In genomic region chr2:138548796-138549195, GRCh38 we compare ENCODE assay signal across 25 cellular contexts.
"Had no signal": no experiment of that assay in that cellular context is flagged by ENCODE, and none has a peak within 500 bp of the region (broad histone marks: within the 10 kb centered on the region; RNA-seq: fewer than 3 reads in every experiment).

No MANE protein-coding gene starts in this region.

- H3K36me3 ChIP-seq: uterus had no signal

- H3K4me3 ChIP-seq: coronary artery, esophagus muscularis mucosa, lung, psoas muscle, skin epidermis, spleen, suprapubic skin, transverse colon, upper lobe of right lung, uterus had no signal

- H3K9me3 ChIP-seq: esophagus muscularis mucosa, psoas muscle, spleen, suprapubic skin, transverse colon, upper lobe of right lung, uterus had no signal

- FAIRE-seq: endothelial cell of umbilical vein had no signal

- ATAC-seq: foreskin keratinocyte; left lobe of liver; naive thymus-derived CD8-positive, alpha-beta T cell; psoas muscle; right cardiac atrium; stimulated activated naive B cell treated with anti-CD40 and anti-IgM and Interleukin-4, amounts not matched to agents 10 μg/mL and 1 μg/mL and 100 μg/mL, for 72 hours; upper lobe of right lung had no signal

- DNase-seq: dermis blood vessel endothelial cell; effector memory CD4-positive, alpha-beta T cell; foreskin keratinocyte; hypothalamus; immature natural killer cell; mesendoderm; naive thymus-derived CD8-positive, alpha-beta T cell; nephron progenitor cell; nucleus accumbens; posterior cingulate gyrus; psoas muscle; right cardiac atrium; spleen; stimulated activated CD4-positive, alpha-beta T cell treated with anti-CD3 and anti-CD28 coated beads, Interleukin-4, amount 100 ng/mL, for 4 hours; stimulated activated naive B cell treated with anti-CD40 and anti-IgM and Interleukin-4, amounts not matched to agents 10 μg/mL and 1 μg/mL and 100 μg/mL, for 72 hours; transverse colon; upper lobe of right lung; uterus had no signal

- H3K27ac ChIP-seq: coronary artery, esophagus muscularis mucosa, foreskin keratinocyte, psoas muscle, skin epidermis, spleen, suprapubic skin, transverse colon, upper lobe of right lung, uterus had no signal

- H3K27me3 ChIP-seq: esophagus muscularis mucosa, foreskin keratinocyte, spleen, suprapubic skin, transverse colon, upper lobe of right lung, uterus had no signal

- H3K4me1 ChIP-seq: foreskin keratinocyte, suprapubic skin, transverse colon, upper lobe of right lung, uterus had no signal
